Comparison of ENCODE assay signal across 8 cellular contexts in the genomic region with DNA sequence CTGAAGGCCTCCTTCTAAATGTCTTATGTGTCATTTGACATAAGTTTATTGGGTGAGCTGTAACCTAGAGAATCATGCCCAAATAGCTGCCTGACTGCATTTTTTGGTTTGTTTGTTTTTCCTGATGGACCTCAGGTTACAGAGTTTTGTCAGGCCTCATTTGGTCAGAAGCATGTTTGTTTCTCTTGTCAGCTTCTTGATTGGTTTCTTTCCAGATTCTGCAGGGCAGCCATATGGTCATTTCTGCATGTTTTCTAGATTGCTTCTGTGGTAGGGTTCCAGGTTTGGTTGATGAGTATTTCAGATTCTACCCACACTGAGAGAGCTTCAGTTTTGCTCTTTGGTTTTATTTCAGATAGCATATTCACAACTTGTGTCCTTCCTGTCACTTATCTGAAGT. TPM values are rescaled to one million over a fixed set of nuclear protein-coding genes. Genes with fewer than 3 reads are reported as not detected.
DNase-seq lines count a peak whose midpoint lies in the region; ATAC-seq and TF ChIP-seq lines count a peak whose summit lies in the region.

No MANE protein-coding gene starts in this region.

- no peaks in the 10 kb centered on the region for H3K4me1 ChIP-seq in hepatocyte (ENCODE audit: insufficient read depth)

- peaks cover 6% of the 10 kb centered on the region for H3K9me3 Mint-ChIP-seq in glutamatergic neuron (ENCODE audit: unreplicated experiment)

- no peaks in the 10 kb centered on the region for H3K9me2 ChIP-seq in hepatocyte (replicated peaks; ENCODE audit: insufficient read depth)

- no peaks in the 10 kb centered on the region for H3K4me1 Mint-ChIP-seq in glutamatergic neuron (ENCODE audit: low read depth, unreplicated experiment)

- H3K27ac ChIP-seq in hepatocyte = peak overlapping the region; percentile 7

- TF ChIP-seq CTCF in BJ (IDR thresholded peaks at IDR 0.05; ENCODE audit: insufficient read depth, low read depth, low read length) (no peak), hepatocyte (IDR thresholded peaks at IDR 0.05; ENCODE audit: poor library complexity) (no peak), glutamatergic neuron (IDR thresholded peaks at IDR 0.05; ENCODE audit: partially characterized antibody, unreplicated experiment) (no peak)

- H3K4me2 ChIP-seq in hepatocyte = no peak overlapping the region

- DNase-seq in BJ (ENCODE audit: low read depth) (peak; percentile 12), NCI-H510A treated with DMSO at 0.1 percent for 48 hours (lab: John Stamatoyannopoulos, UW) (peak; percentile 12), hepatocyte (ENCODE audit: low spot score) (no peak), glutamatergic neuron (no peak), activated gamma-delta T cell (lab: John Stamatoyannopoulos, UW) (no peak), NCI-H1092 treated with DMSO at 0.1 percent for 48 hours (lab: John Stamatoyannopoulos, UW) (no peak), cardiac septum (ENCODE audit: low spot score) (no peak)

- ATAC-seq in GM18907 (IDR thresholded peaks at IDR 0.05; ENCODE audit: unreplicated experiment) = peak; percentile 52

- H3K4me3 Mint-ChIP-seq in glutamatergic neuron (ENCODE audit: unreplicated experiment) = no peak overlapping the region

- H3K9me3 ChIP-seq in hepatocyte (ENCODE audit: low read depth) = peaks cover 13% of the 10 kb centered on the region

- intact Hi-C loops in cardiac septum (cut with DNase I) = no loop called here

- POLR2A ChIA-PET in BJ (lab: Charles Lee) = no interaction called here

- H2AFZ ChIP-seq in hepatocyte = no peak overlapping the region

- H3K27ac Mint-ChIP-seq in glutamatergic neuron (ENCODE audit: unreplicated experiment) = no peak overlapping the region

- no peaks in the 10 kb centered on the region for H3K27me3 ChIP-seq in BJ (ENCODE audit: control insufficient read depth, insufficient read depth, low read length)
- no peaks in the 10 kb centered on the region for H3K27me3 ChIP-seq in hepatocyte

- peaks cover 66% of the 10 kb centered on the region for H3K79me2 ChIP-seq in hepatocyte

- H3K4me3 ChIP-seq in BJ (ENCODE audit: low read depth, low read length) = no peak overlapping the region
- no peak overlapping the region for H3K4me3 ChIP-seq in hepatocyte

- CTCF ChIA-PET in BJ (lab: Yijun Ruan, JAX) = interaction anchor here (0.6 to 1.2 kb wide), 3 partner anchors 10 to 202 kb away, joined by 3 read pairs; no protein-coding TSS in a partner anchor

- H3K36me3 ChIP-seq in BJ (ENCODE audit: control insufficient read depth, insufficient read depth, low read length) (no peaks in the 10 kb centered on the region), hepatocyte (replicated peaks; ENCODE audit: insufficient read depth, low read depth) (peaks cover 6% of the 10 kb centered on the region)

- H4K20me1 ChIP-seq in hepatocyte (ENCODE audit: insufficient read depth, poor library complexity, severe bottlenecking) = no peaks in the 10 kb centered on the region

- H3K36me3 Mint-ChIP-seq in glutamatergic neuron (ENCODE audit: unreplicated experiment) = peaks cover 9% of the 10 kb centered on the region

- no peaks in the 10 kb centered on the region for H3K27me3 Mint-ChIP-seq in glutamatergic neuron (ENCODE audit: unreplicated experiment)

RNA-seq across cellular contexts. Expression of gene GLCCI1, which starts 28.0 kb away (rescaled TPM):
- polyA plus RNA-seq in BJ (2011; rRNA removed) = 9.1 and 11.2 TPM in 2 replicates
- polyA minus RNA-seq in BJ (2011; rRNA and poly(A)+ RNA removed) = 12.6 and 15.7 TPM in 2 replicates
- 18.2 and 21.4 TPM in 2 replicates for total RNA-seq in hepatocyte
- 15.7 and 28.8 TPM in 2 replicates for polyA plus RNA-seq in hepatocyte
- total RNA-seq in glutamatergic neuron (ENCODE audit: unreplicated experiment) = 30.7 TPM
- 5.1 TPM for total RNA-seq in cardiac septum

Comparison
In these comparisons a context has a peak if more than half of its experiments do, and no peak if none do; other contexts are left out.
1. DNase-seq: peak in BJ (single experiment) and NCI-H510A treated with DMSO at 0.1 percent for 48 hours (single experiment); none in hepatocyte (single experiment), glutamatergic neuron (single experiment), activated gamma-delta T cell (single experiment), NCI-H1092 treated with DMSO at 0.1 percent for 48 hours (single experiment) and cardiac septum (single experiment).